In the genomic region with DNA sequence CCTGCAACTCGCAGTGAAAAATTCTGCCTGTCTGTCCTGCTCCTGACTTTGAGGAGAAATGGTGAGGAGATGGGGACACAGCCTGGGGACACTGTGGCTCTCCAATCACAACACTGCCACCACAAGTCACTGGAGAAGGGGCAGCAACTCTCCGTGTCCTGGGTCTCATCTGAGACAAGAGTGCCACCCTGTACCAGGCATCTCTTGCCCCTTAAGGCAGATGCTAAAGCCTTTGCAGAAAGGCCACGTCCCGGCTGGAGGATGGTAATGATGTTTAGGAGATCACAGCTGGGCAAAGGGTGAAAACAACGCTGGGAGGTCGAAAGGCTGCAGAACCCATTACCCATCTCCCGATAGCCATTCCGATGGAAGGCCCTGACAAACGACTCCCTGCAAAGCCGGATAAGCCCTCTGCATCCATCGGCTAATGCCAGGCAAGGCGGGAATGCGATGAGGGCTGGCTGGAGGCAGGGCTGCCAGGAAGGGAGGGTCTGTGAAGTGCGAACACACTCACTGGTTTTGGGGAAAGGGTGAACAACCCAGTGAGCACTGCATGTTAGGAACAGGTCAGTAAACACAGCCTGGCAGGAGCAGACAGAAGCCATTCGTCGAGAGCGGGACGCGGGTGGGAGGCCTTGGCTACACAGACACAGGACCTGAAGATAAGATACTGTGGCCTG, we compare ENCODE assay signal across 16 cellular contexts.
"Had no signal": no experiment of that assay in that cellular context is flagged by ENCODE, and none has a peak within 500 bp of the region (broad histone marks: within the 10 kb centered on the region; RNA-seq: fewer than 3 reads in every experiment).

No MANE protein-coding gene starts in this region.

- ATAC-seq: left ventricle myocardium superior; naive thymus-derived CD8-positive, alpha-beta T cell had no signal

- H3K27ac ChIP-seq: colonic mucosa, ovary, WERI-Rb-1 had no signal

- H3K4me1 ChIP-seq: colonic mucosa had no signal

- H3K36me3 ChIP-seq: colonic mucosa, ovary, WERI-Rb-1 had no signal

- H3K4me3 ChIP-seq: colonic mucosa, ovary had no signal

- H3K27me3 ChIP-seq: colonic mucosa, ovary had no signal

- H3K9me3 ChIP-seq: colonic mucosa, ovary had no signal

- DNase-seq: activated CD4-positive, alpha-beta T cell treated with anti-CD3 and anti-CD28 coated beads for 1 hour; activated CD4-positive, alpha-beta T cell treated with anti-CD3 and anti-CD28 coated beads, Interleukin-2, amount 50 U/mL, for 4 hours; activated naive CD4-positive, alpha-beta T cell; activated naive CD8-positive, alpha-beta T cell treated with anti-CD3 and anti-CD28 coated beads for 36 hours; amniotic stem cell; central memory CD4-positive, alpha-beta T cell; colonic mucosa; foreskin melanocyte; kidney glomerular epithelial cell; left ventricle myocardium superior; ovary; stimulated activated CD8-positive, alpha-beta memory T cell treated with anti-CD3 and anti-CD28 coated beads, Interleukin-4, amount 100 ng/mL, for 48 hours; stimulated activated naive CD4-positive, alpha-beta T cell treated with Interleukin-2 at 50 U/mL for 16 hours; T-helper 2 cell; WERI-Rb-1 had no signal
